In genomic region chr20:35539756-35540212, GRCh38 we compare ENCODE assay signal across 9 cellular contexts. TPM values are rescaled to one million over a fixed set of nuclear protein-coding genes. Genes with fewer than 3 reads are reported as not detected.
DNase-seq lines count a peak whose midpoint lies in the region; ATAC-seq and TF ChIP-seq lines count a peak whose summit lies in the region.
"Had no signal": no experiment of that assay in that cellular context is flagged by ENCODE, and none has a peak within 500 bp of the region (broad histone marks: within the 10 kb centered on the region; RNA-seq: fewer than 3 reads in every experiment).

No MANE protein-coding gene starts in this region.

- peaks cover 8% of the 10 kb centered on the region; the same call in 1 of the 2 replicates for H3K36me3 ChIP-seq in HUES6 (ENCODE audit: control insufficient read depth, insufficient read depth, low read length)
- no peaks in the 10 kb centered on the region for H3K36me3 ChIP-seq in ovary

- peak; percentile 97 for DNase-seq in SK-N-DZ (ENCODE audit: low spot score)
- DNase-seq in kidney tubule cell (ENCODE audit: low spot score): peak; percentile 41
- DNase-seq in ovary: no peak
- DNase-seq: IMR-90 had no signal

- TF ChIP-seq POLR2A in ovary (IDR thresholded peaks at IDR 0.05): no peak

- H3K4me1 ChIP-seq in HUES6 (ENCODE audit: control insufficient read depth, insufficient read depth, low read length): peaks cover 5% of the 10 kb centered on the region; the same call in 1 of the 2 replicates
- H3K4me1 ChIP-seq in ovary (ENCODE audit: insufficient read depth): peaks cover 4% of the 10 kb centered on the region

- ATAC-seq in GM18519 (IDR thresholded peaks at IDR 0.05; ENCODE audit: low FRiP score, unreplicated experiment) (peak; percentile 71), GM21786 (IDR thresholded peaks at IDR 0.05; ENCODE audit: unreplicated experiment) (no peak), HG03097 (IDR thresholded peaks at IDR 0.05; ENCODE audit: low FRiP score, unreplicated experiment) (no peak), HG03442 (IDR thresholded peaks at IDR 0.05; ENCODE audit: unreplicated experiment) (no peak)

- intact Hi-C loops in ovary (cut with DNase I): no loop called here

- no peak for TF ChIP-seq CTCF in ovary (IDR thresholded peaks at IDR 0.05)

- TF ChIP-seq EP300 in ovary (IDR thresholded peaks at IDR 0.05): no peak

- H3K27me3 ChIP-seq in HUES6 (ENCODE audit: control insufficient read depth, insufficient read depth, low read length): no peaks in the 10 kb centered on the region
- no peaks in the 10 kb centered on the region for H3K27me3 ChIP-seq in ovary

- peak overlapping the region; percentile 67 for H3K9ac ChIP-seq in HUES6 (ENCODE audit: low read length)

- 51 to 59% (median 57%) methylated on average over 11 of the region's 11 CpGs for whole genome bisulfite sequencing in ovary, 3 donors

- H3K27ac ChIP-seq in HUES6 (ENCODE audit: low read depth, low read length) (no peak overlapping the region), ovary (no peak overlapping the region)

- H3K4me3 ChIP-seq in HUES6 (ENCODE audit: low read depth, low read length) (peak overlapping the region; percentile 50), ovary (no peak overlapping the region)

- H3K9me3 ChIP-seq in HUES6 (ENCODE audit: control insufficient read depth, insufficient read depth, low read depth, low read length) (no peaks in the 10 kb centered on the region), ovary (no peaks in the 10 kb centered on the region)

RNA-seq across cellular contexts. Expression of gene ERGIC3, which starts 2.1 kb away (rescaled TPM):
- 372 and 382 TPM in 2 replicates for polyA plus RNA-seq in SK-N-DZ (2014; cell fraction: cytosol; rRNA removed)
- polyA plus RNA-seq in SK-N-DZ (2014; cell fraction: nucleus; rRNA removed): 407 and 481 TPM in 2 replicates
- 100 to 1,000 TPM; 168 to 278 (median 221) TPM for total RNA-seq in ovary
- 100 to 1,000 TPM; 212 to 354 TPM for polyA plus RNA-seq in ovary

RNA-seq across cellular contexts. Expression of gene C20orf173, which starts 10.3 kb away (rescaled TPM):
- polyA plus RNA-seq in SK-N-DZ (2014; cell fraction: cytosol; rRNA removed): not detected in 2 replicates
- not detected in 2 replicates for polyA plus RNA-seq in SK-N-DZ (2014; cell fraction: nucleus; rRNA removed)
- total RNA-seq in ovary: not detected
- not detected for polyA plus RNA-seq in ovary
- total RNA-seq: IMR-90 had no signal
- polyA plus RNA-seq: IMR-90 had no signal

Comparison
In these comparisons a context has a peak if more than half of its experiments do, and no peak if none do; other contexts are left out.
1. DNase-seq: peak in SK-N-DZ (single experiment) and kidney tubule cell (single experiment); none in ovary (0 of 5).